In genomic region chr9:91951944-91952520, GRCh38 we compare ENCODE assay signal across 30 cellular contexts. TPM values are rescaled to one million over a fixed set of nuclear protein-coding genes. Genes with fewer than 3 reads are reported as not detected.
DNase-seq lines count a peak whose midpoint lies in the region; ATAC-seq, FAIRE-seq and TF ChIP-seq lines count a peak whose summit lies in the region.
"Had no signal": no experiment of that assay in that cellular context is flagged by ENCODE, and none has a peak within 500 bp of the region (broad histone marks: within the 10 kb centered on the region; RNA-seq: fewer than 3 reads in every experiment).

No MANE protein-coding gene starts in this region.

- peaks cover 30% of the 10 kb centered on the region for H3K79me2 ChIP-seq in K562 (ENCODE audit: control insufficient read depth, insufficient read depth, low read length)

- TF ChIP-seq POLR2A in K562 (conservative IDR thresholded peaks at IDR 0.05) = no peak

- peaks cover 29% of the 10 kb centered on the region for H3K27me3 Mint-ChIP-seq in type B pancreatic cell
- peaks cover 54% of the 10 kb centered on the region for H3K27me3 Mint-ChIP-seq in activated CD4-positive, alpha-beta memory T cell treated with anti-CD3 and anti-CD28 coated beads for 36 hours

- no peaks in the 10 kb centered on the region for H3K36me3 Mint-ChIP-seq in type B pancreatic cell
- H3K36me3 Mint-ChIP-seq in activated CD4-positive, alpha-beta memory T cell treated with anti-CD3 and anti-CD28 coated beads for 36 hours = no peaks in the 10 kb centered on the region
- H3K36me3 Mint-ChIP-seq: IgD-negative memory B cell; natural killer cell treated with Interleukin-12 subunit alpha and Interleukin-12 subunit beta and Interleukin-15 and Interleukin-18, amount 100 ng/mL, for 72 hours had no signal

- H3K27ac Mint-ChIP-seq in type B pancreatic cell = no peak overlapping the region
- H3K27ac Mint-ChIP-seq in activated CD4-positive, alpha-beta memory T cell treated with anti-CD3 and anti-CD28 coated beads for 36 hours = no peak overlapping the region
- H3K27ac Mint-ChIP-seq: activated CD4-positive, alpha-beta T cell treated with anti-CD3 and anti-CD28 coated beads, Interleukin-2, amount 10 ng/mL, durations not matched to agents 7 days and 5 days; IgD-negative memory B cell; natural killer cell treated with Interleukin-12 subunit alpha and Interleukin-12 subunit beta and Interleukin-15 and Interleukin-18, amount 100 ng/mL, for 72 hours; T-helper 2 cell treated with Interferon-gamma antibody and Interleukin-4, amounts not matched to agents 5 μg/mL and 100 μg/mL, for 36 hours had no signal

- TF ChIP-seq CTCF in right atrium auricular region (IDR thresholded peaks at IDR 0.05) (no peak), K562 (IDR thresholded peaks at IDR 0.05 in 2 of 3, conservative IDR thresholded peaks at IDR 0.05 in 1 of 3; ENCODE audit: insufficient read depth in 2 of 3, low read depth in 1 of 3, low read length in 3 of 3) (no peak), fibroblast of the aortic adventitia (IDR thresholded peaks at IDR 0.05; ENCODE audit: insufficient read depth, low read length) (no peak), type B pancreatic cell (conservative IDR thresholded peaks at IDR 0.05) (no peak)

- TF ChIP-seq EP300 in K562 (IDR thresholded peaks at IDR 0.05; ENCODE audit: low read length) = no peak

- H3K4me2 ChIP-seq in K562 (ENCODE audit: insufficient read depth, low read length) = no peak overlapping the region

- H3K36me3 ChIP-seq in right atrium auricular region = no peaks in the 10 kb centered on the region
- H3K36me3 ChIP-seq in K562 (ENCODE audit: control insufficient read depth, insufficient read depth, low read length) = no peaks in the 10 kb centered on the region
- H3K36me3 ChIP-seq: BE2C, MG63, right lobe of liver had no signal

- peaks cover 22% of the 10 kb centered on the region for H3K4me1 Mint-ChIP-seq in type B pancreatic cell (ENCODE audit: unreplicated experiment)
- H3K4me1 Mint-ChIP-seq in activated CD4-positive, alpha-beta memory T cell treated with anti-CD3 and anti-CD28 coated beads for 36 hours (ENCODE audit: low read depth) = peaks cover 4% of the 10 kb centered on the region

- no peak overlapping the region for H3K9ac ChIP-seq in K562 (ENCODE audit: insufficient read depth in 1 of 2, low read depth in 2 of 2, low read length in 2 of 2)
- H3K9ac ChIP-seq: parathyroid adenoma had no signal

- H3K27me3 ChIP-seq in right atrium auricular region (no peaks in the 10 kb centered on the region), K562 (ENCODE audit: control insufficient read depth in 2 of 2, insufficient read depth in 2 of 2, low read length in 2 of 2) (no peaks in the 10 kb centered on the region)
- H3K27me3 ChIP-seq: BE2C had no signal

- H3K9me3 Mint-ChIP-seq in type B pancreatic cell = no peaks in the 10 kb centered on the region
- no peaks in the 10 kb centered on the region for H3K9me3 Mint-ChIP-seq in activated CD4-positive, alpha-beta memory T cell treated with anti-CD3 and anti-CD28 coated beads for 36 hours
- H3K9me3 Mint-ChIP-seq: activated CD4-positive, alpha-beta T cell treated with anti-CD3 and anti-CD28 coated beads, Interleukin-2, amount 10 ng/mL, durations not matched to agents 7 days and 5 days; natural killer cell treated with Interleukin-12 subunit alpha and Interleukin-12 subunit beta and Interleukin-15 and Interleukin-18, amount 100 ng/mL, for 72 hours; T-helper 2 cell treated with Interferon-gamma antibody and Interleukin-4, amounts not matched to agents 5 μg/mL and 100 μg/mL, for 36 hours had no signal

- H3K4me1 ChIP-seq in right atrium auricular region (peaks cover 0 to 18% of the 10 kb centered on the region in 2 donors), K562 (replicated peaks in 1 of 2; ENCODE audit: control insufficient read depth in 2 of 2, insufficient read depth in 2 of 2, low read length in 2 of 2) (peaks cover 8 to 28% of the 10 kb centered on the region in 2 experiments; a peak in 4 of 5 replicates)
- H3K4me1 ChIP-seq: parathyroid adenoma had no signal

- TF ChIP-seq RAD21 in K562 (CRISPR knock-in tag; conservative IDR thresholded peaks at IDR 0.05 in 1 of 2, IDR thresholded peaks at IDR 0.05 in 1 of 2) = no peak

- H3K4me3 ChIP-seq in right atrium auricular region (no peak overlapping the region), K562 (no peak overlapping the region), fibroblast of the aortic adventitia (ENCODE audit: low read depth, low read length) (no peak overlapping the region)
- H3K4me3 ChIP-seq: MG63, right lobe of liver had no signal

- peak overlapping the region; percentile 28 for H2AFZ ChIP-seq in K562 (ENCODE audit: low read depth, low read length)
- H2AFZ ChIP-seq: parathyroid adenoma had no signal

- CTCF ChIA-PET in K562 (lab: Yijun Ruan, JAX; ENCODE audit: low intra/inter-chr PET ratio) = no interaction called here
- CTCF ChIA-PET in activated CD4-positive, alpha-beta memory T cell treated with anti-CD3 and anti-CD28 coated beads for 36 hours (lab: Charles Lee) = interaction anchor here (0.9 to 3.3 kb wide), 4 partner anchors 9 to 218 kb away, joined by 3 to 25 read pairs (median 4); no protein-coding TSS in a partner anchor

- in situ Hi-C loops in K562 (cut with MboI) = loop anchor here (10.0 kb wide), 1 partner anchor 187 kb away; no protein-coding TSS in a partner anchor

- WGBS in K562 (ENCODE audit: insufficient coverage, low coverage, missing lambda C conversion rate) = 42% methylated on average over 6 of the region's 6 CpGs

- intact Hi-C loops in cardiac septum (cut with DNase I) (loop anchor here (5.0 kb wide), 1 partner anchor 175 kb away; no protein-coding TSS in a partner anchor), K562 (cut with micrococcal nuclease) (no loop called here)
- intact Hi-C loops in activated CD4-positive, alpha-beta memory T cell treated with anti-CD3 and anti-CD28 coated beads for 36 hours (cut with micrococcal nuclease) = loop anchor here (5.0 kb wide), 1 partner anchor 175 kb away; no protein-coding TSS in a partner anchor

- no TSS peak for BruUV-seq in K562 (replicated peaks; lab: Mats Ljungman, UMichigan)

- no peaks in the 10 kb centered on the region for H3K9me1 ChIP-seq in K562 (ENCODE audit: control insufficient read depth, insufficient read depth, low read length)

- peak; percentile 56 for FAIRE-seq in K562 (lab: Jason Lieb, UNC)
- FAIRE-seq: A204.1 had no signal

- peak overlapping the region; percentile 88 for H3K4me3 Mint-ChIP-seq in type B pancreatic cell
- no peak overlapping the region for H3K4me3 Mint-ChIP-seq in activated CD4-positive, alpha-beta memory T cell treated with anti-CD3 and anti-CD28 coated beads for 36 hours
- H3K4me3 Mint-ChIP-seq: activated CD4-positive, alpha-beta T cell treated with anti-CD3 and anti-CD28 coated beads, Interleukin-2, amount 10 ng/mL, durations not matched to agents 7 days and 5 days; natural killer cell treated with Interleukin-12 subunit alpha and Interleukin-12 subunit beta and Interleukin-15 and Interleukin-18, amount 100 ng/mL, for 72 hours; T-helper 2 cell treated with Interferon-gamma antibody and Interleukin-4, amounts not matched to agents 5 μg/mL and 100 μg/mL, for 36 hours had no signal

- H3K9me3 ChIP-seq in right atrium auricular region (no peaks in the 10 kb centered on the region), K562 (replicated peaks; ENCODE audit: control insufficient read depth, insufficient read depth, low read depth, low read length) (peaks cover 4% of the 10 kb centered on the region; the same call in 1 of the 2 replicates)
- H3K9me3 ChIP-seq: BE2C, right lobe of liver had no signal

- DNase-seq in cardiac septum (ENCODE audit: low spot score) (peak; percentile 20), right atrium auricular region (ENCODE audit: low spot score) (no peak), K562 (ENCODE audit: extremely low read depth in 1 of 4, low spot score in 3 of 4) (no peak), fibroblast of the aortic adventitia (ENCODE audit: low read depth) (peak; percentile 57), type B pancreatic cell (ENCODE audit: extremely low spot score, unreplicated experiment) (no peak)
- no peak for DNase-seq in activated CD4-positive, alpha-beta memory T cell treated with anti-CD3 and anti-CD28 coated beads for 36 hours
- DNase-seq: activated CD4-positive, alpha-beta T cell treated with anti-CD3 and anti-CD28 coated beads, Interleukin-2, amount 10 ng/mL, durations not matched to agents 7 days and 5 days; activated CD8-positive, alpha-beta memory T cell treated with anti-CD3 and anti-CD28 coated beads, Interleukin-2, amount 50 U/mL, for 4 hours; amygdala; BE2C; COR-L47; DMS79 treated with DMSO at 0.1 percent for 48 hours; erythroblast; left colon; MG63; NCI-H2171 treated with DMSO at 0.1 percent for 48 hours; NCI-H526; right lobe of liver; RPMI8226; stimulated activated CD4-positive, alpha-beta T cell treated with anti-CD3 and anti-CD28 coated beads, Interleukin-15, amount 100 ng/mL, for 24 hours; stimulated activated CD8-positive, alpha-beta memory T cell treated with anti-CD3 and anti-CD28 coated beads, Interleukin-4, amount 100 ng/mL, for 48 hours had no signal

- H3K27ac ChIP-seq in right atrium auricular region = no peak overlapping the region
- H3K27ac ChIP-seq in K562 (ENCODE audit: extremely low read depth, low read depth, low read length) = no peak overlapping the region
- H3K27ac ChIP-seq: parathyroid adenoma, right lobe of liver, VCaP had no signal

- no peak for ATAC-seq in K562
- no peak for ATAC-seq in HG03139 (IDR thresholded peaks at IDR 0.05; ENCODE audit: unreplicated experiment)
- no peak for ATAC-seq in GM21576 (IDR thresholded peaks at IDR 0.05; ENCODE audit: unreplicated experiment)
- ATAC-seq: left colon; natural killer cell treated with Interleukin-12 subunit alpha and Interleukin-12 subunit beta and Interleukin-15 and Interleukin-18, amount 100 ng/mL, for 72 hours; right lobe of liver; SK-N-SH treated with all-trans-retinoic acid at 6 μM for 48 hours had no signal

- H4K20me1 ChIP-seq in K562 (replicated peaks; ENCODE audit: control insufficient read depth, insufficient read depth, low read length) = no peaks in the 10 kb centered on the region

- POLR2A ChIA-PET in K562 (lab: Yijun Ruan, JAX) = interaction anchor here (0.7 kb wide), 1 partner anchor 10 kb away, joined by 3 read pairs; no protein-coding TSS in a partner anchor
- POLR2A ChIA-PET in activated CD4-positive, alpha-beta memory T cell treated with anti-CD3 and anti-CD28 coated beads for 36 hours (lab: Charles Lee) = no interaction called here

RNA-seq across cellular contexts. Expression of gene ROR2, which starts 2.0 kb away (rescaled TPM):
- total RNA-seq in cardiac septum = 0.65 TPM
- 10 to 100 TPM; 21.8 to 28.5 TPM for total RNA-seq in right atrium auricular region
- 55.8 and 56.6 TPM in 2 replicates for total RNA-seq in K562 (2011; cell fraction: chromatin; rRNA removed; ENCODE audit: low replicate concordance)
- 56.9 and 60.5 TPM in 2 replicates for total RNA-seq in K562 (2011; cell fraction: nucleolus; rRNA removed)
- total RNA-seq in K562 (2011; cell fraction: nucleoplasm; rRNA removed) = 36.5 and 49.8 TPM in 2 replicates
- 15.3 and 18.2 TPM in 2 replicates for total RNA-seq in K562 (2014; rRNA removed)
- total RNA-seq in K562 (2014; rRNA removed; fragmentation: Illumina TruSeq; extraction: Trizol) = 11.4 and 17.3 TPM in 2 replicates
- total RNA-seq in K562 (2015; rRNA removed; fragmentation: Illumina TruSeq; extraction: Trizol) = 15.4 and 17.9 TPM in 2 replicates
- total RNA-seq in K562 (2021) = 33.6 and 33.8 TPM in 2 replicates
- polyA plus RNA-seq in K562 (2011; rRNA removed) = 7.7 and 8.1 TPM in 2 replicates
- 7.9 and 16.6 TPM in 2 replicates for polyA plus RNA-seq in K562 (2011; cell fraction: cytosol; rRNA removed)
- 11.8 and 20.5 TPM in 2 replicates for polyA plus RNA-seq in K562 (2011; cell fraction: nucleus; rRNA removed)
- 16.8 and 25.3 TPM in 2 replicates for polyA plus RNA-seq in K562 (2012)
- polyA plus RNA-seq in K562 (2014; fragmentation: Illumina TruSeq; extraction: Trizol) = 14.2 and 18.3 TPM in 2 replicates
- polyA plus RNA-seq in K562 (2014; fragmentation: Nextera tagmentation; extraction: Ambion mirVana) = 1 to 10 TPM; 5.6 to 6.0 TPM
- 12.5 and 17.2 TPM in 2 replicates for polyA plus RNA-seq in K562 (2014; rRNA removed)
- 11.9 and 15.1 TPM in 2 replicates for polyA minus RNA-seq in K562 (2011; rRNA and poly(A)+ RNA removed)
- polyA minus RNA-seq in K562 (2011; cell fraction: cytosol; rRNA and poly(A)+ RNA removed) = 16.4 and 18.1 TPM in 2 replicates
- 12.5 and 14.1 TPM in 2 replicates for polyA minus RNA-seq in K562 (2011; cell fraction: nucleus; rRNA and poly(A)+ RNA removed)
- 13.0 and 26.5 TPM in 2 replicates for total RNA-seq in fibroblast of the aortic adventitia (ENCODE audit: low replicate concordance)
- total RNA-seq in type B pancreatic cell (ENCODE audit: low replicate concordance) = 7.4 and 48.9 TPM in 2 replicates
- under 1 TPM; 0.05 to 0.31 TPM for total RNA-seq in activated CD4-positive, alpha-beta memory T cell treated with anti-CD3 and anti-CD28 coated beads for 36 hours
- polyA plus RNA-seq: IgD-negative memory B cell had no signal

Comparison
In these comparisons a context has a peak if more than half of its experiments do, and no peak if none do; other contexts are left out.
1. DNase-seq: peak in cardiac septum (single experiment) and fibroblast of the aortic adventitia (single experiment); none in right atrium auricular region (single experiment), K562 (0 of 4), type B pancreatic cell (single experiment) and activated CD4-positive, alpha-beta memory T cell treated with anti-CD3 and anti-CD28 coated beads for 36 hours (single experiment).